1 cellular context compared by ENCODE assay signal in the genomic region with DNA sequence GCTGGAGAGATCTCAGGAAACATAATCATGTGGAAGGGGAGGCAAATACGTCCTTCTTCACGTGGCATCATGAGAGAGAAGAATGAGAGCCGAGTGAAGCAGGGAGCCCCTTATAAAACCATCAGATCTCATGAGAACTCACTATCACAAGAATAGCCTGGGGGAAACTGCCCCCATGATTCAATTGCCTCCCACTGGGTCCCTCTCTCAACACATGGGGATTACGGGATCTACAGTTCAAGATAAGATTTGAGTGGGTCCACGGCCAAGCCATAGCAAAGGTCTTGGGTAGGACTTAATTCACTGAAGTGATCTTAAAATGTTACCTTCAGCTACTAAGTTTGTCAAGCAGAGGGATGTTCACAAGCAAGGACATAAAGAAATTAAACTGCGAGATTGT.
TF ChIP-seq lines count a peak whose summit lies in the region.

No MANE protein-coding gene starts in this region.

TF ChIP-seq in HepG2, 621 proteins besides CTCF, POLR2A, EP300 and RAD21:
- TF ChIP-seq, protein P1, sequence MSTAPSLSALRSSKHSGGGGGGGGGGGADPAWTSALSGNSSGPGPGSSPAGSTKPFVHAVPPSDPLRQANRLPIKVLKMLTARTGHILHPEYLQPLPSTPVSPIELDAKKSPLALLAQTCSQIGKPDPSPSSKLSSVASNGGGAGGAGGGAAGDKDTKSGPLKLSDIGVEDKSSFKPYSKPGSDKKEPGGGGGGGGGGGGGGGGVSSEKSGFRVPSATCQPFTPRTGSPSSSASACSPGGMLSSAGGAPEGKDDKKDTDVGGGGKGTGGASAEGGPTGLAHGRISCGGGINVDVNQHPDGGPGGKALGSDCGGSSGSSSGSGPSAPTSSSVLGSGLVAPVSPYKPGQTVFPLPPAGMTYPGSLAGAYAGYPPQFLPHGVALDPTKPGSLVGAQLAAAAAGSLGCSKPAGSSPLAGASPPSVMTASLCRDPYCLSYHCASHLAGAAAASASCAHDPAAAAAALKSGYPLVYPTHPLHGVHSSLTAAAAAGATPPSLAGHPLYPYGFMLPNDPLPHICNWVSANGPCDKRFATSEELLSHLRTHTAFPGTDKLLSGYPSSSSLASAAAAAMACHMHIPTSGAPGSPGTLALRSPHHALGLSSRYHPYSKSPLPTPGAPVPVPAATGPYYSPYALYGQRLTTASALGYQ (CRISPR knock-in tag; IDR thresholded peaks at IDR 0.05): no peak
- TF ChIP-seq RBM22 (optimal IDR thresholded peaks at IDR 0.05; ENCODE audit: low read length) (peak; percentile 67), POLR2G (IDR thresholded peaks at IDR 0.05; ENCODE audit: low read depth, low read length) (peak; percentile 58)
